ENCODE assay signal across 27 cellular contexts in the genomic region with DNA sequence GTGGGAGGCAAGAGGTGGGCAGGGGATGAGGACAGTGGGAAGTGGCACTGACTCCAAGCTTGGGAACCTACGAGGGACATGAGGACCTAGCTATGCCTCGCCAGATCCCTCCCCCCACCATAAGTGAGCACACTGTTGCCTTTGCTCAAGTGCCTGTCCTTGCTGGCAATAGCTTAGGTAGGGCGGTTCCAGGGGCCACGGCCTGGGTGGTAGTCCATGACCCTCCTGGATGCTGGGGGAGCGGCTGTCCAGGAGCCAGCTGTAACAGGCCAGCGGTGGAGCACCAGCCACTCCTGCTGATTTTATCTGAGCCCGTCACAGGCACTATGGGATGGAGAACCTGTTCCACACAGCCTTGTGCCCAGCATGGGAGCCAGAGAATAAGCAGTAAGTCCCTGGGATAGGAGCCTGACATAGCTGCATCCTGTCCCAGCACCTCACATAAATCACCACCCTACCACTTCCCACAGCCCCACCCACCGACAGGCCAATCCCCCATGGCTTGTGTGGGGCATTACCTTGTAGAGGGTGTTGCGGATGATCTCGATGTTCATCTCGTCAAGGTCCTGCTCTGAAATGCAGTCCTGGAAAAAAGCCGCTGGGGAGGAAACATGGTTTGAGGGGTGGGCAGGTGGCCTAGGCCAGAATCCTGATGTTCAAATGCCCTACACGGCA. TPM values are rescaled to one million over a fixed set of nuclear protein-coding genes. Genes with fewer than 3 reads are reported as not detected.
DNase-seq lines count a peak whose midpoint lies in the region; ATAC-seq, FAIRE-seq and TF ChIP-seq lines count a peak whose summit lies in the region.
"Had no signal": no experiment of that assay in that cellular context is flagged by ENCODE, and none has a peak within 500 bp of the region (broad histone marks: within the 10 kb centered on the region; RNA-seq: fewer than 3 reads in every experiment).

No MANE protein-coding gene starts in this region.

- DNase-seq in kidney (no peak), sciatic nerve (ENCODE audit: low spot score) (no peak), upper lobe of right lung (no peak), MG63 (no peak)
- no peak for DNase-seq in activated effector memory CD4-positive, alpha-beta T cell treated with Interleukin-2 at 50 U/mL for 16 hours
- DNase-seq: activated CD4-positive, alpha-beta T cell treated with anti-CD3 and anti-CD28 coated beads, Interleukin-2, amount 10 ng/mL, durations not matched to agents 24 days and 14 days; activated CD8-positive, alpha-beta memory T cell treated with anti-CD3 and anti-CD28 coated beads, Interleukin-2, amount 10 ng/mL, durations not matched to agents 7 days and 5 days; activated naive CD4-positive, alpha-beta T cell treated with anti-CD3 and anti-CD28 coated beads, Interleukin-2, amount 50 U/mL, for 16 hours; CD4-positive, alpha-beta memory T cell; HCEC 1CT; NCI-H1105 treated with DMSO at 0.1 percent for 48 hours; NCI-H510A treated with DMSO at 0.1 percent for 48 hours; NK-92 treated with Interleukin-12 subunit alpha and Interleukin-12 subunit beta, amount 100 ng/mL, for 24 hours; small intestine had no signal

- H3K4me3 ChIP-seq in kidney (ENCODE audit: low read length in 2 of 2) (no peak overlapping the region), upper lobe of right lung (no peak overlapping the region), MG63 (no peak overlapping the region)

- H3K4me1 ChIP-seq in kidney (ENCODE audit: control insufficient read depth in 1 of 2, insufficient read depth in 1 of 2, low read depth in 1 of 2, low read length in 2 of 2) (peaks cover 70 to 77% of the 10 kb centered on the region in 2 donors), upper lobe of right lung (peaks cover 50% of the 10 kb centered on the region)

- FAIRE-seq in kidney (lab: Jason Lieb, UNC), result no peak
- FAIRE-seq: HepG2, islet of Langerhans, small intestine had no signal

- no peaks in the 10 kb centered on the region for H3K27me3 ChIP-seq in upper lobe of right lung
- H3K27me3 ChIP-seq in MG63, result no peaks in the 10 kb centered on the region

- no peak for TF ChIP-seq CTCF in VCaP (conservative IDR thresholded peaks at IDR 0.05)
- no peak for TF ChIP-seq CTCF in kidney (IDR thresholded peaks at IDR 0.05; ENCODE audit: borderline replicate concordance, extremely low read depth, insufficient read depth)
- no peak for TF ChIP-seq CTCF in upper lobe of right lung (IDR thresholded peaks at IDR 0.05)

- intact Hi-C loops in kidney (cut with DNase I) (no loop called here), sciatic nerve (cut with DNase I) (no loop called here), upper lobe of right lung (cut with DNase I) (no loop called here)

- H3K9me3 ChIP-seq in kidney (ENCODE audit: control insufficient read depth in 1 of 2, low read length in 2 of 2) (no peaks in the 10 kb centered on the region), upper lobe of right lung (no peaks in the 10 kb centered on the region), MG63 (no peaks in the 10 kb centered on the region)

- H3K27ac ChIP-seq in VCaP (peak overlapping the region; percentile 69), kidney (ENCODE audit: low read depth in 2 of 2, low read length in 2 of 2) (peak overlapping the region; percentile 92 to 94), upper lobe of right lung (peak overlapping the region; percentile 45)

- peak overlapping the region; percentile 11 to 52 for H3K9ac ChIP-seq in kidney (ENCODE audit: low read length in 2 of 2)

- peaks cover 8 to 12% of the 10 kb centered on the region in 2 donors for H3K36me3 ChIP-seq in kidney (ENCODE audit: control insufficient read depth in 1 of 2, insufficient read depth in 2 of 2, low read length in 2 of 2)
- peaks cover 62% of the 10 kb centered on the region for H3K36me3 ChIP-seq in upper lobe of right lung
- no peaks in the 10 kb centered on the region for H3K36me3 ChIP-seq in MG63

- ATAC-seq in sciatic nerve, result peak; percentile 23
- ATAC-seq in upper lobe of right lung, result no peak
- no peak for ATAC-seq in HG02840 (IDR thresholded peaks at IDR 0.05; ENCODE audit: low FRiP score, unreplicated experiment)
- ATAC-seq: activated CD8-positive, alpha-beta memory T cell treated with anti-CD3 and anti-CD28 coated beads, Interleukin-2, amount 10 ng/mL, durations not matched to agents 7 days and 5 days; HepG2 had no signal

RNA-seq across cellular contexts. Expression of a gene that starts 11.8 kb away (rescaled TPM):
- total RNA-seq in kidney (139 TPM), sciatic nerve (0.53 TPM), upper lobe of right lung (2.2 TPM)
- polyA plus RNA-seq in kidney (ENCODE audit: insufficient read depth, low read depth, low replicate concordance), result 1,022 TPM
- not detected in 2 replicates for total RNA-seq in MG63 (2014; rRNA removed; shearing (Covaris generic); ENCODE audit: low replicate concordance)
- total RNA-seq: CD4-positive, alpha-beta memory T cell; G401; glomerular endothelial cell; pulmonary artery endothelial cell; temporal lobe had no signal

RNA-seq across cellular contexts. Expression of a gene that starts 26.4 kb away (rescaled TPM):
- 23.6 TPM for total RNA-seq in kidney
- polyA plus RNA-seq in kidney (ENCODE audit: insufficient read depth, low read depth, low replicate concordance), result 14.6 TPM
- 16.3 TPM for total RNA-seq in sciatic nerve
- 11.1 TPM for total RNA-seq in upper lobe of right lung
- 2.3 TPM in 1 of 2 replicates, not detected in the other for total RNA-seq in MG63 (2014; rRNA removed; shearing (Covaris generic); ENCODE audit: low replicate concordance)
- total RNA-seq: CD4-positive, alpha-beta memory T cell had no signal
- polyA plus RNA-seq: CD4-positive, alpha-beta memory T cell had no signal

RNA-seq across cellular contexts. Expression of a gene that starts 38.2 kb away (rescaled TPM):
- total RNA-seq in kidney, result 100 TPM
- 208 TPM for polyA plus RNA-seq in kidney (ENCODE audit: insufficient read depth, low read depth, low replicate concordance)
- 46.4 TPM for total RNA-seq in sciatic nerve
- total RNA-seq in upper lobe of right lung, result 143 TPM
- total RNA-seq in MG63 (2014; rRNA removed; shearing (Covaris generic); ENCODE audit: low replicate concordance), result 30.8 and 42.3 TPM in 2 replicates

RNA-seq across cellular contexts. Expression of a gene that starts 40.6 kb away (rescaled TPM):
- total RNA-seq in kidney (not detected), sciatic nerve (not detected), upper lobe of right lung (4.9 TPM)
- polyA plus RNA-seq in kidney (ENCODE audit: insufficient read depth, low read depth, low replicate concordance), result 2.7 TPM
- total RNA-seq in MG63 (2014; rRNA removed; shearing (Covaris generic); ENCODE audit: low replicate concordance), result not detected in 2 replicates
- total RNA-seq: activated CD4-positive, alpha-beta T cell treated with anti-CD3 and anti-CD28 coated beads, Interleukin-2, amount 10 ng/mL, durations not matched to agents 24 days and 14 days; activated CD8-positive, alpha-beta memory T cell treated with anti-CD3 and anti-CD28 coated beads, Interleukin-2, amount 10 ng/mL, durations not matched to agents 7 days and 5 days; activated T-helper 1 cell treated with anti-CD3 and anti-CD28 coated beads, Interleukin-12 subunit alpha, Interleukin-12 subunit beta, Interleukin-2, Interleukin-4 antibody, amounts not matched to agents 30 ng/mL and 10 ng/mL and 1 ng/mL, durations not matched to agents 14 hours and 24 hours and 36 hours; cardiac septum; CD4-positive, alpha-beta memory T cell; G401; glomerular endothelial cell; HepG2; lower leg skin; pulmonary artery endothelial cell; SK-MEL-5; T-helper 2 cell treated with Interferon-gamma antibody and Interleukin-4, amounts not matched to agents 100 ng/mL and 5 ng/mL, for 36 hours; temporal lobe had no signal
- polyA plus RNA-seq: CD4-positive, alpha-beta memory T cell; HepG2 had no signal

RNA-seq across cellular contexts. Expression of a gene that starts 49.4 kb away (rescaled TPM):
- total RNA-seq in kidney (8.2 TPM), sciatic nerve (12.5 TPM), upper lobe of right lung (29.7 TPM)
- polyA plus RNA-seq in kidney (ENCODE audit: insufficient read depth, low read depth, low replicate concordance), result 108 TPM
- not detected in 2 replicates for total RNA-seq in MG63 (2014; rRNA removed; shearing (Covaris generic); ENCODE audit: low replicate concordance)
- total RNA-seq: activated CD4-positive, alpha-beta T cell treated with anti-CD3 and anti-CD28 coated beads, Interleukin-2, amount 10 ng/mL, durations not matched to agents 24 days and 14 days; activated CD8-positive, alpha-beta memory T cell treated with anti-CD3 and anti-CD28 coated beads, Interleukin-2, amount 10 ng/mL, durations not matched to agents 7 days and 5 days; activated T-helper 1 cell treated with anti-CD3 and anti-CD28 coated beads, Interleukin-12 subunit alpha, Interleukin-12 subunit beta, Interleukin-2, Interleukin-4 antibody, amounts not matched to agents 30 ng/mL and 10 ng/mL and 1 ng/mL, durations not matched to agents 14 hours and 24 hours and 36 hours; CD4-positive, alpha-beta memory T cell; T-helper 2 cell treated with Interferon-gamma antibody and Interleukin-4, amounts not matched to agents 100 ng/mL and 5 ng/mL, for 36 hours had no signal
- polyA plus RNA-seq: CD4-positive, alpha-beta memory T cell had no signal

Comparison
In these comparisons a context has a peak if more than half of its experiments do, and no peak if none do; other contexts are left out.
1. RNA of a gene that starts 11.8 kb away (total RNA-seq): 139 TPM in kidney (single experiment); 2.2 TPM in upper lobe of right lung (single experiment), 0.53 TPM in sciatic nerve (single experiment) and not detected in MG63; every median in the first group is over 10 times any median in the second.
2. Peak in every context shown above with its lines, with median percentiles within 50 percentile points of each other: H3K27ac ChIP-seq.